1 cellular context compared by ENCODE assay signal in genomic region chr15:31435891-31436628, GRCh38.
TF ChIP-seq lines count a peak whose summit lies in the region.

No MANE protein-coding gene starts in this region.

TF ChIP-seq in HepG2, 621 proteins besides CTCF, POLR2A, EP300 and RAD21 (continued from another document):
- TF ChIP-seq ZNF18 (CRISPR knock-in tag; IDR thresholded peaks at IDR 0.05; ENCODE audit: insufficient replicate concordance) (no peak), BORCS8-MEF2B (CRISPR knock-in tag; IDR thresholded peaks at IDR 0.05) (no peak)
TF ChIP-seq in HepG2: peak in this region for 0.
